ENCODE assay signal across 8 cellular contexts in genomic region chr4:182448281-182449151, GRCh38.
DNase-seq lines count a peak whose midpoint lies in the region; ATAC-seq, FAIRE-seq and TF ChIP-seq lines count a peak whose summit lies in the region.

No MANE protein-coding gene starts in this region.

- CTCF ChIA-PET in A549 (lab: Yijun Ruan, JAX) = interaction anchor here (0.8 kb wide), 1 partner anchor 94 kb away, joined by 3 read pairs; no protein-coding TSS in a partner anchor

- peak overlapping the region; percentile 81 for H3K4me2 ChIP-seq in A549

- no peaks in the 10 kb centered on the region for H3K4me1 ChIP-seq in A549

- WGBS in A549 (ENCODE audit: missing lambda C conversion rate) = 18% methylated on average over 9 of the region's 113 CpGs

- no peak for FAIRE-seq in A549 (lab: Jason Lieb, UNC)

- H3K27ac ChIP-seq in A549 = peak overlapping the region; percentile 47 to 82; a peak in 4 of 6 replicates

- no peak for TF ChIP-seq EP300 in A549 (IDR thresholded peaks at IDR 0.05)

- TF ChIP-seq POLR2A in A549 (IDR thresholded peaks at IDR 0.05; ENCODE audit: low read length) = no peak

- no peak for TF ChIP-seq RAD21 in A549 (conservative IDR thresholded peaks at IDR 0.05 in 1 of 2, IDR thresholded peaks at IDR 0.05 in 1 of 2)

- no peaks in the 10 kb centered on the region for H3K9me3 ChIP-seq in A549

- no peak for TF ChIP-seq CTCF in A549 (IDR thresholded peaks at IDR 0.05)

- DNase-seq in A549 (ENCODE audit: low read depth in 1 of 2, low spot score in 1 of 2) (peak; percentile 67 to 72), NCI-H226 (peak; percentile 85), activated T-cell treated with anti-CD3 and anti-CD28 coated beads for 48 hours (ENCODE audit: low read depth) (peak; percentile 33), midbrain (lab: John Stamatoyannopoulos, UW) (peak; percentile 78)
- peak; percentile 8 for DNase-seq in stimulated activated CD8-positive, alpha-beta memory T cell treated with anti-CD3 and anti-CD28 coated beads, Interleukin-7, amount 100 ng/mL, for 24 hours (ENCODE audit: low read depth)

- POLR2A ChIA-PET in A549 (lab: Yijun Ruan, JAX) = no interaction called here

- H3K4me3 ChIP-seq in A549 = peak overlapping the region; percentile 53

- peak; percentile 99 for ATAC-seq in A549
- peak; percentile 94 for ATAC-seq in GM18868 (IDR thresholded peaks at IDR 0.05; ENCODE audit: unreplicated experiment)
- ATAC-seq in HG03097 (IDR thresholded peaks at IDR 0.05; ENCODE audit: low FRiP score, unreplicated experiment) = peak; percentile 92
- ATAC-seq in esophagus mucosa = peak; percentile 99

TF ChIP-seq in A549, 52 proteins besides CTCF, POLR2A, EP300 and RAD21:
- TF ChIP-seq MAX (IDR thresholded peaks at IDR 0.05) = 0 out of 2 replicates have a peak, but pooled peaks have one; percentile 33
- TF ChIP-seq NR3C1 (IDR thresholded peaks at IDR 0.05) = no peak

Comparison
In these comparisons a context has a peak if more than half of its experiments do, and no peak if none do; other contexts are left out.
1. Peak in every context shown above with its lines: DNase-seq, ATAC-seq, H3K4me3 ChIP-seq and H3K27ac ChIP-seq.
2. DNase-seq: peak in every context shown above with its lines; median percentile 85 in NCI-H226; 78 in midbrain; 70 in A549; 33 in activated T-cell treated with anti-CD3 and anti-CD28 coated beads for 48 hours; 8 in stimulated activated CD8-positive, alpha-beta memory T cell treated with anti-CD3 and anti-CD28 coated beads, Interleukin-7, amount 100 ng/mL, for 24 hours.